9 cellular contexts compared by ENCODE assay signal in genomic region chr15:64571857-64572291, GRCh38.
A peak's percentile ranks its signal among the peaks of the same experiment; 100 is the strongest.
DNase-seq lines count a peak whose midpoint lies in the region; ATAC-seq and TF ChIP-seq lines count a peak whose summit lies in the region.
"Had no signal": no experiment of that assay in that cellular context is flagged by ENCODE, and none has a peak within 500 bp of the region (broad histone marks: within the 10 kb centered on the region; RNA-seq: fewer than 3 reads in every experiment).

No MANE protein-coding gene starts in this region.

- H3F3A ChIP-seq in DOHH2 (ENCODE audit: control insufficient read depth, insufficient read depth), result peaks cover 25% of the 10 kb centered on the region

- POLR2A ChIA-PET in HEK293T (lab: Yijun Ruan, JAX), result no interaction called here

- H3K27ac ChIP-seq in DOHH2 (ENCODE audit: low read depth, low read length), result peak overlapping the region; percentile 44

- no peak for TF ChIP-seq CTCF in DOHH2 (IDR thresholded peaks at IDR 0.05; ENCODE audit: low read depth, low read length, poor library complexity, severe bottlenecking)

- H3K4me2 ChIP-seq in DOHH2 (ENCODE audit: low read length), result peak overlapping the region; percentile 44

- H3K9me2 ChIP-seq in DOHH2 (replicated peaks; ENCODE audit: control insufficient read depth, low read length), result no peaks in the 10 kb centered on the region

- peak overlapping the region; percentile 21; the same call in 1 of the 2 replicates for H3K4me3 ChIP-seq in DOHH2 (ENCODE audit: low read length)

- no peaks in the 10 kb centered on the region for H3K27me3 ChIP-seq in DOHH2 (ENCODE audit: control insufficient read depth, low read length)

- peaks cover 55% of the 10 kb centered on the region for H3K79me2 ChIP-seq in DOHH2 (ENCODE audit: control insufficient read depth, low read length)

- ATAC-seq in GM19463 (IDR thresholded peaks at IDR 0.05; ENCODE audit: unreplicated experiment), result peak; percentile 58

- no peaks in the 10 kb centered on the region for H4K20me1 ChIP-seq in DOHH2 (ENCODE audit: control insufficient read depth, insufficient read depth, low read depth, low read length)

- H3K4me1 ChIP-seq in DOHH2 (ENCODE audit: control insufficient read depth, low read length), result peaks cover 74% of the 10 kb centered on the region

- H3K9me3 ChIP-seq in DOHH2 (ENCODE audit: control insufficient read depth, insufficient read depth, low read length), result no peaks in the 10 kb centered on the region

- DNase-seq in NAMALWA (ENCODE audit: low spot score) (peak; percentile 65), globus pallidus (ENCODE audit: low spot score) (peak; percentile 14), NCI-H82 (lab: John Stamatoyannopoulos, UW) (no peak), HEK293T (ENCODE audit: extremely low spot score) (no peak), C1 segment of cervical spinal cord (lab: John Stamatoyannopoulos, UW) (no peak), DMS79 treated with DMSO at 0.1 percent for 48 hours (lab: John Stamatoyannopoulos, UW) (no peak)
- DNase-seq: stimulated activated CD8-positive, alpha-beta memory T cell treated with anti-CD3 and anti-CD28 coated beads, Interleukin-4, amount 100 ng/mL, for 48 hours had no signal

- no peaks in the 10 kb centered on the region for H3K36me3 ChIP-seq in DOHH2 (ENCODE audit: control insufficient read depth, low read length)

- CTCF ChIA-PET in HEK293T (lab: Yijun Ruan, JAX), result no interaction called here

TF ChIP-seq in HEK293T, 16 proteins besides CTCF, POLR2A, EP300 and RAD21:
- TF ChIP-seq ELF4 (IDR thresholded peaks at IDR 0.05), result no peak
- no peak for TF ChIP-seq FOXK2 (IDR thresholded peaks at IDR 0.05)
- no peak for TF ChIP-seq ZNF384 (IDR thresholded peaks at IDR 0.05)
- no peak for TF ChIP-seq FOXM1 (IDR thresholded peaks at IDR 0.05; ENCODE audit: borderline replicate concordance)
- TF ChIP-seq ARNT (IDR thresholded peaks at IDR 0.05), result no peak
- TF ChIP-seq HDGF (IDR thresholded peaks at IDR 0.05; ENCODE audit: borderline replicate concordance), result no peak
- no peak for TF ChIP-seq SUZ12 (IDR thresholded peaks at IDR 0.05)
- no peak for TF ChIP-seq FOXA1 (IDR thresholded peaks at IDR 0.05)
- TF ChIP-seq L3MBTL2 (conservative IDR thresholded peaks at IDR 0.05), result no peak
- TF ChIP-seq CTBP1 (IDR thresholded peaks at IDR 0.05; ENCODE audit: borderline replicate concordance), result no peak
- no peak for TF ChIP-seq TARDBP (IDR thresholded peaks at IDR 0.05)

Comparison
In these comparisons a context has a peak if more than half of its experiments do, and no peak if none do; other contexts are left out.
1. DNase-seq: peak in NAMALWA (single experiment) and globus pallidus (single experiment); none in NCI-H82 (single experiment), HEK293T (single experiment), C1 segment of cervical spinal cord (0 of 14) and DMS79 treated with DMSO at 0.1 percent for 48 hours (single experiment).